Comparison of ENCODE assay signal across 9 cellular contexts in the genomic region with DNA sequence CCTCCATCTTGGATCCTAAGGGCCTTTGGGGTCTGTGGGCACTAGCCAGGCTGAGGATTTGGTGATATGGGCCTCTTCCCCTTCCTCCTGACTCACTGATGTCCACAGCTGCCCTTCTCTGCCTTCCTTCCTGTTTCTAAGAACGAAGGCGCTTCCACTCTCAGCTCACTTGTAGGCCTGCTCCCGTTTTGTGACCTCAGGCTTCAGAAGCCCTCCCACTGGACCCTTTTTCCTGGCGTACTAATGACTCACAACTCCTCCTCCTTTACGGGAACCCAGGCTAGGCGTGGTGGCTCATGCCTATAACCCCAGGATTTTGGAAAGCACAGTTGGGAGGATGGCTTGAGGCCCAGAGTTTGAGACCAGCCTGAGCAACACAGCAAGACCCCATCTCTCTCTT. TPM values are rescaled to one million over a fixed set of nuclear protein-coding genes. Genes with fewer than 3 reads are reported as not detected.
DNase-seq lines count a peak whose midpoint lies in the region; ATAC-seq and TF ChIP-seq lines count a peak whose summit lies in the region.
"Had no signal": no experiment of that assay in that cellular context is flagged by ENCODE, and none has a peak within 500 bp of the region (broad histone marks: within the 10 kb centered on the region; RNA-seq: fewer than 3 reads in every experiment).

No MANE protein-coding gene starts in this region.

- TF ChIP-seq CTCF in NB4 (IDR thresholded peaks at IDR 0.05; ENCODE audit: low read depth, low read length), result no peak
- TF ChIP-seq CTCF in brain microvascular endothelial cell (IDR thresholded peaks at IDR 0.05; ENCODE audit: low read depth, low read length, missing control alignments), result no peak

- no peak for TF ChIP-seq POLR2A in NB4 (IDR thresholded peaks at IDR 0.05; ENCODE audit: extremely low read depth, insufficient read length)

- in situ Hi-C loops in brain microvascular endothelial cell (cut with HindIII; ENCODE audit: low pct_ligation_motif_present, low sequenced_read_pairs), result no loop called here

- peaks cover 66% of the 10 kb centered on the region for H3K36me3 ChIP-seq in brain microvascular endothelial cell (replicated peaks)

- peak overlapping the region; percentile 63 for H3K27ac ChIP-seq in brain microvascular endothelial cell
- peak overlapping the region; percentile 57 for H3K27ac ChIP-seq in substantia nigra (ENCODE audit: low read depth, low read length, poor library complexity, severe bottlenecking)
- H3K27ac ChIP-seq: VCaP had no signal

- H3K27me3 ChIP-seq in brain microvascular endothelial cell (replicated peaks), result no peaks in the 10 kb centered on the region

- DNase-seq in NB4 (ENCODE audit: low read depth) (peak; percentile 92), brain microvascular endothelial cell (peak; percentile 90), left lobe of liver (ENCODE audit: low spot score) (no peak), substantia nigra (lab: John Stamatoyannopoulos, UW) (peak in 12 of 49 donors; percentile 8 to 51 (median 20)), DMS53 treated with DMSO at 0.1 percent for 48 hours (lab: John Stamatoyannopoulos, UW; ENCODE audit: unreplicated experiment) (no peak)
- DNase-seq in activated T-cell treated with anti-CD3 and anti-CD28 coated beads, Interleukin-2, amount 50 U/mL, for 48 hours, result no peak

- no peak overlapping the region for H3K4me3 ChIP-seq in NB4 (ENCODE audit: low read depth, low read length)
- H3K4me3 ChIP-seq in brain microvascular endothelial cell (ENCODE audit: low read depth, low read length), result no peak overlapping the region

- peak; percentile 59 for ATAC-seq in left lobe of liver
- no peak for ATAC-seq in HG02798 (IDR thresholded peaks at IDR 0.05; ENCODE audit: poor library complexity, unreplicated experiment)
- ATAC-seq in HG03469 (IDR thresholded peaks at IDR 0.05; ENCODE audit: unreplicated experiment), result no peak

RNA-seq across cellular contexts. Expression of gene TMED1, which starts 55.6 kb away (rescaled TPM):
- total RNA-seq in left lobe of liver, result 21.9 TPM

Comparison
In these comparisons a context has a peak if more than half of its experiments do, and no peak if none do; other contexts are left out.
1. DNase-seq: peak in NB4 (single experiment) and brain microvascular endothelial cell (single experiment); none in left lobe of liver (single experiment), activated T-cell treated with anti-CD3 and anti-CD28 coated beads, Interleukin-2, amount 50 U/mL, for 48 hours (0 of 2) and DMS53 treated with DMSO at 0.1 percent for 48 hours (single experiment).